Comparison of ENCODE assay signal across 28 cellular contexts in genomic region chr12:25767613-25768012, GRCh38.
DNase-seq lines count a peak whose midpoint lies in the region; FAIRE-seq and TF ChIP-seq lines count a peak whose summit lies in the region.
"Had no signal": no experiment of that assay in that cellular context is flagged by ENCODE, and none has a peak within 500 bp of the region (broad histone marks: within the 10 kb centered on the region; RNA-seq: fewer than 3 reads in every experiment).

No MANE protein-coding gene starts in this region.

- POLR2A ChIA-PET in SK-N-SH (lab: Yijun Ruan, JAX) = no interaction called here

- no peak overlapping the region; the same call in 1 of the 2 replicates for H3K9ac ChIP-seq in SK-N-SH
- no peak overlapping the region for H3K9ac ChIP-seq in fibroblast of lung (ENCODE audit: insufficient read depth, low read length)
- no peak overlapping the region for H3K9ac ChIP-seq in smooth muscle cell (ENCODE audit: low read depth)

- H3K4me2 ChIP-seq in SK-N-SH = no peak overlapping the region; the same call in 1 of the 2 replicates
- peak overlapping the region; percentile 40 for H3K4me2 ChIP-seq in fibroblast of lung (ENCODE audit: extremely low read depth, insufficient read depth, low read length)
- no peak overlapping the region for H3K4me2 ChIP-seq in smooth muscle cell

- H3K36me3 ChIP-seq in SK-N-SH (replicated peaks in 1 of 2; ENCODE audit: control insufficient read depth in 1 of 2, insufficient read depth in 2 of 2, low read length in 1 of 2) (no peaks in the 10 kb centered on the region), fibroblast of lung (ENCODE audit: control insufficient read depth, insufficient read depth, low read length) (no peaks in the 10 kb centered on the region), smooth muscle cell (ENCODE audit: low read depth) (no peaks in the 10 kb centered on the region)
- H3K36me3 ChIP-seq: gastroesophageal sphincter, left lung, SJCRH30, uterus had no signal

- no peaks in the 10 kb centered on the region for H4K20me1 ChIP-seq in SK-N-SH (ENCODE audit: insufficient read depth)
- H4K20me1 ChIP-seq in fibroblast of lung (ENCODE audit: control insufficient read depth, extremely low read depth, insufficient read depth, low read length) = no peaks in the 10 kb centered on the region
- H4K20me1 ChIP-seq in smooth muscle cell (ENCODE audit: low read depth) = no peaks in the 10 kb centered on the region

- 25% methylated on average over 1 of the region's 1 CpG for WGBS in SK-N-SH (ENCODE audit: low lambda C conversion rate)
- 78% methylated on average over 1 of the region's 1 CpG for WGBS in smooth muscle cell (ENCODE audit: low lambda C conversion rate)

- TF ChIP-seq CTCF in SK-N-SH (IDR thresholded peaks at IDR 0.05) (no peak), fibroblast of lung (conservative IDR thresholded peaks at IDR 0.05 in 1 of 2, IDR thresholded peaks at IDR 0.05 in 1 of 2; ENCODE audit: low read depth in 1 of 2, low read length in 2 of 2) (no peak), smooth muscle cell (IDR thresholded peaks at IDR 0.05; ENCODE audit: borderline replicate concordance, insufficient read depth, poor library complexity, severe bottlenecking) (no peak)

- H3K79me2 ChIP-seq in SK-N-SH (ENCODE audit: insufficient read depth) (no peaks in the 10 kb centered on the region), fibroblast of lung (ENCODE audit: control insufficient read depth, insufficient read depth, low read length) (no peaks in the 10 kb centered on the region), smooth muscle cell (ENCODE audit: low read depth) (no peaks in the 10 kb centered on the region)

- no peaks in the 10 kb centered on the region for H3K27me3 ChIP-seq in SK-N-SH (ENCODE audit: insufficient read depth)
- H3K27me3 ChIP-seq in fibroblast of lung (ENCODE audit: control insufficient read depth, insufficient read depth, low read length) = no peaks in the 10 kb centered on the region
- H3K27me3 ChIP-seq in smooth muscle cell (ENCODE audit: low read depth) = no peaks in the 10 kb centered on the region
- H3K27me3 ChIP-seq: gastroesophageal sphincter, SJCRH30, uterus had no signal

- no peak overlapping the region for H2AFZ ChIP-seq in SK-N-SH (ENCODE audit: low read depth)
- no peak overlapping the region for H2AFZ ChIP-seq in fibroblast of lung (ENCODE audit: low read length)
- H2AFZ ChIP-seq in smooth muscle cell (ENCODE audit: low read depth) = no peak overlapping the region

- H3K27ac ChIP-seq in SK-N-SH (ENCODE audit: low read depth in 2 of 2, low read length in 1 of 2) (peak overlapping the region; percentile 59 to 91; a peak in 3 of 4 replicates), fibroblast of lung (ENCODE audit: insufficient read depth, low read length) (no peak overlapping the region), smooth muscle cell (ENCODE audit: low read depth) (peak overlapping the region; percentile 64)
- H3K27ac ChIP-seq: gastroesophageal sphincter, left lung, SJCRH30, uterus had no signal

- no peak for TF ChIP-seq RAD21 in SK-N-SH (IDR thresholded peaks at IDR 0.05; ENCODE audit: low read length)

- CTCF ChIA-PET in SK-N-SH (lab: Yijun Ruan, JAX) = interaction anchor here (1.1 to 1.9 kb wide), 5 partner anchors 11 to 332 kb away, joined by 3 to 6 read pairs (median 4); no protein-coding TSS in a partner anchor

- peak; percentile 40 to 91; a peak in 3 of 4 replicates for TF ChIP-seq EP300 in SK-N-SH (IDR thresholded peaks at IDR 0.05; ENCODE audit: borderline replicate concordance in 1 of 2, low read depth in 1 of 2, low read length in 1 of 2)

- DNase-seq in GM03348 (ENCODE audit: low spot score) (peak; percentile 17), SK-N-SH (no peak), fibroblast of lung (ENCODE audit: low read depth in 2 of 2) (peak; percentile 58 to 74), smooth muscle cell (lab: John Stamatoyannopoulos, UW; ENCODE audit: unreplicated experiment) (no peak), GM19239 (ENCODE audit: insufficient read length, low spot score) (no peak), NCI-H774 (lab: John Stamatoyannopoulos, UW) (no peak)
- DNase-seq in activated CD4-positive, CD25-positive, alpha-beta regulatory T cell (lab: John Stamatoyannopoulos, UW) = no peak
- DNase-seq: activated CD4-positive, alpha-beta T cell treated with anti-CD3 and anti-CD28 coated beads, Interleukin-2, amount 10 ng/mL, durations not matched to agents 7 days and 5 days; activated CD8-positive, alpha-beta memory T cell treated with anti-CD3 and anti-CD28 coated beads, Interleukin-2, amount 10 ng/mL, durations not matched to agents 7 days and 5 days; activated naive CD4-positive, alpha-beta T cell treated with anti-CD3 and anti-CD28 coated beads for 36 hours; activated T-cell treated with anti-CD3 and anti-CD28 coated beads, Interleukin-2, amount 50 U/mL, for 72 hours; CD4-positive, CD25-positive, alpha-beta regulatory T cell; DMS 273 treated with DMSO at 0.1 percent for 48 hours; GDM1; left lung; naive thymus-derived CD4-positive, alpha-beta T cell; NCI-H1048; NCI-H1694 treated with DMSO at 0.1 percent for 48 hours; NCI-H524 treated with DMSO at 0.1 percent for 48 hours; SJCRH30; stimulated activated CD4-positive, alpha-beta T cell treated with anti-CD3 and anti-CD28 coated beads, Interleukin-12 subunit alpha, Interleukin-12 subunit beta, amount 100 ng/mL, for 4 hours; stimulated activated CD4-positive, alpha-beta T cell treated with anti-CD3 and anti-CD28 coated beads, Interleukin-4, amount 100 ng/mL, for 24 hours; stimulated activated naive B cell treated with anti-CD40 and anti-IgM and Interleukin-4, amounts not matched to agents 10 μg/mL and 1 μg/mL and 100 μg/mL, for 72 hours; uterus had no signal

- peaks cover 25% of the 10 kb centered on the region for H3F3A ChIP-seq in SK-N-SH (replicated peaks; ENCODE audit: insufficient read depth)
- H3F3A ChIP-seq in smooth muscle cell (ENCODE audit: low read depth) = peaks cover 2% of the 10 kb centered on the region

- H3K4me1 ChIP-seq in SK-N-SH (ENCODE audit: control insufficient read depth in 1 of 2, insufficient read depth in 2 of 2, low read depth in 1 of 2, low read length in 1 of 2) = peaks cover 2 to 15% of the 10 kb centered on the region in 2 experiments; a peak in 2 of 4 replicates
- H3K4me1 ChIP-seq in fibroblast of lung (ENCODE audit: control insufficient read depth, extremely low read depth, insufficient read depth, low read length) = peaks cover 8% of the 10 kb centered on the region
- H3K4me1 ChIP-seq in smooth muscle cell (ENCODE audit: low read depth) = no peaks in the 10 kb centered on the region
- H3K4me1 ChIP-seq: gastroesophageal sphincter, left lung, SJCRH30, uterus had no signal

- H3K4me3 ChIP-seq in SK-N-SH (ENCODE audit: low read depth in 2 of 2, low read length in 1 of 2) (no peak overlapping the region), fibroblast of lung (replicated peaks in 1 of 4; ENCODE audit: control extremely low read depth in 1 of 4, insufficient read depth in 1 of 4, low read depth in 3 of 4, low read length in 4 of 4) (no peak overlapping the region), smooth muscle cell (no peak overlapping the region)
- H3K4me3 ChIP-seq: gastroesophageal sphincter, left lung, SJCRH30, uterus had no signal

- no peaks in the 10 kb centered on the region for H3K9me2 ChIP-seq in SK-N-SH

- FAIRE-seq in GM19239 (lab: Jason Lieb, UNC) = no peak
- FAIRE-seq: GM18507, H1, HepG2 had no signal

- H3K9me3 ChIP-seq in SK-N-SH (no peaks in the 10 kb centered on the region), fibroblast of lung (ENCODE audit: control insufficient read depth, insufficient read depth, low read depth, low read length) (no peaks in the 10 kb centered on the region), smooth muscle cell (replicated peaks; ENCODE audit: low read depth) (no peaks in the 10 kb centered on the region)
- H3K9me3 ChIP-seq: gastroesophageal sphincter, left lung, SJCRH30, uterus had no signal

TF ChIP-seq in SK-N-SH, 30 proteins besides CTCF, POLR2A, EP300 and RAD21 (continues in another document):
- TF ChIP-seq EZH2phosphoT487 (IDR thresholded peaks at IDR 0.05; ENCODE audit: borderline replicate concordance, low read depth) (no peak), USF1 (IDR thresholded peaks at IDR 0.05; ENCODE audit: borderline replicate concordance, low read depth) (no peak), RCOR1 (IDR thresholded peaks at IDR 0.05; ENCODE audit: low read length) (no peak), RXRA (IDR thresholded peaks at IDR 0.05; ENCODE audit: borderline replicate concordance, low read depth) (peak; percentile 14; the same call in 1 of the 2 replicates), MXI1 (IDR thresholded peaks at IDR 0.05; ENCODE audit: low read depth, low read length) (no peak), IRF3 (IDR thresholded peaks at IDR 0.05; ENCODE audit: low read depth, low read length) (no peak), FOSL2 (IDR thresholded peaks at IDR 0.05; ENCODE audit: borderline replicate concordance, low read depth) (peak; percentile 86), CHD2 (IDR thresholded peaks at IDR 0.05; ENCODE audit: low read length, partially characterized antibody) (no peak), NRF1 (IDR thresholded peaks at IDR 0.05; ENCODE audit: low read depth, low read length) (no peak), MAX (IDR thresholded peaks at IDR 0.05; ENCODE audit: low read depth) (peak; percentile 41; the same call in 1 of the 2 replicates), ELF1 (IDR thresholded peaks at IDR 0.05) (no peak)

Comparison
In these comparisons a context has a peak if more than half of its experiments do, and no peak if none do; other contexts are left out.
1. DNase-seq: peak in GM03348 (single experiment) and fibroblast of lung (2 of 2); none in SK-N-SH (single experiment), smooth muscle cell (single experiment), GM19239 (single experiment), NCI-H774 (single experiment) and activated CD4-positive, CD25-positive, alpha-beta regulatory T cell (0 of 4).